In genomic region chr7:30308392-30308791, GRCh38 we compare ENCODE assay signal across 13 cellular contexts. TPM values are rescaled to one million over a fixed set of nuclear protein-coding genes. Genes with fewer than 3 reads are reported as not detected.
DNase-seq lines count a peak whose midpoint lies in the region; ATAC-seq, FAIRE-seq and TF ChIP-seq lines count a peak whose summit lies in the region.
"Had no signal": no experiment of that assay in that cellular context is flagged by ENCODE, and none has a peak within 500 bp of the region (broad histone marks: within the 10 kb centered on the region; RNA-seq: fewer than 3 reads in every experiment).

No MANE protein-coding gene starts in this region.

- no peaks in the 10 kb centered on the region for H3K36me3 ChIP-seq in PC-3 (ENCODE audit: low read depth, low read length)
- H3K36me3 ChIP-seq: cardiac muscle cell, spleen had no signal

- peak; percentile 94 for ATAC-seq in PC-3
- ATAC-seq in GM21576 (IDR thresholded peaks at IDR 0.05; ENCODE audit: unreplicated experiment): no peak

- CTCF ChIA-PET in PC-3 (lab: Charles Lee): no interaction called here

- H3K9me2 ChIP-seq in PC-3 (replicated peaks; ENCODE audit: low read length): no peaks in the 10 kb centered on the region

- H3K4me2 ChIP-seq in PC-3 (ENCODE audit: low read length): peak overlapping the region; percentile 82

- peak overlapping the region; percentile 37 for H3K27ac Mint-ChIP-seq in glutamatergic neuron (ENCODE audit: unreplicated experiment)

- peak overlapping the region; percentile 49 for H3K4me3 ChIP-seq in PC-3 (ENCODE audit: low read length)
- H3K4me3 ChIP-seq: cardiac muscle cell, spleen had no signal

- H4K20me1 ChIP-seq in PC-3 (ENCODE audit: low read length): no peaks in the 10 kb centered on the region

- H3K27me3 Mint-ChIP-seq in glutamatergic neuron (ENCODE audit: unreplicated experiment): no peaks in the 10 kb centered on the region

- H3K4me3 Mint-ChIP-seq in glutamatergic neuron (ENCODE audit: unreplicated experiment): peak overlapping the region; percentile 15
- H3K4me3 Mint-ChIP-seq: neural crest cell had no signal

- intact Hi-C loops in PC-3 (cut with micrococcal nuclease): no loop called here

- no TSS peak for BruUV-seq in PC-3 (replicated peaks; lab: Mats Ljungman, UMichigan)

- peaks cover 2% of the 10 kb centered on the region for H3K9me3 Mint-ChIP-seq in glutamatergic neuron (ENCODE audit: unreplicated experiment)
- H3K9me3 Mint-ChIP-seq: neural crest cell had no signal

- H2AFZ ChIP-seq in PC-3 (ENCODE audit: low read length): no peak overlapping the region

- H3K9ac ChIP-seq in PC-3 (ENCODE audit: low read length): peak overlapping the region; percentile 8; the same call in 1 of the 2 replicates

- H3K79me2 ChIP-seq in PC-3 (ENCODE audit: low read length): peaks cover 91% of the 10 kb centered on the region

- peaks cover 30% of the 10 kb centered on the region for H3K4me1 Mint-ChIP-seq in glutamatergic neuron (ENCODE audit: low read depth, unreplicated experiment)

- peak; percentile 96 for FAIRE-seq in H54 (lab: Jason Lieb, UNC)
- FAIRE-seq: kidney had no signal

- TF ChIP-seq CTCF in PC-3 (conservative IDR thresholded peaks at IDR 0.05; ENCODE audit: low read depth, low read length) (no peak), glutamatergic neuron (IDR thresholded peaks at IDR 0.05; ENCODE audit: partially characterized antibody, unreplicated experiment) (no peak)

- TF ChIP-seq POLR2A in H54 (IDR thresholded peaks at IDR 0.05; ENCODE audit: low read depth, low read length): no peak

- peak overlapping the region; percentile 48 for H3K27ac ChIP-seq in PC-3 (ENCODE audit: low read length)
- H3K27ac ChIP-seq: cardiac muscle cell, spleen had no signal

- H3K27me3 ChIP-seq in PC-3 (ENCODE audit: low read length): no peaks in the 10 kb centered on the region
- H3K27me3 ChIP-seq: cardiac muscle cell, spleen had no signal

- POLR2A ChIA-PET in PC-3 (lab: Charles Lee; ENCODE audit: unreplicated experiment): interaction anchor here (0.7 kb wide), 1 partner anchor 313 kb away, joined by 3 read pairs; no protein-coding TSS in a partner anchor

- no peaks in the 10 kb centered on the region for H3K9me3 ChIP-seq in PC-3 (ENCODE audit: low read length)
- H3K9me3 ChIP-seq: spleen had no signal

- H3K4me1 ChIP-seq in PC-3 (ENCODE audit: insufficient read depth, low read length): peaks cover 32% of the 10 kb centered on the region

- H3K36me3 Mint-ChIP-seq in glutamatergic neuron (ENCODE audit: unreplicated experiment): no peaks in the 10 kb centered on the region

- no peaks in the 10 kb centered on the region for H3F3A ChIP-seq in PC-3 (ENCODE audit: low read length, unreplicated experiment)

- DNase-seq in NCI-H2107 treated with DMSO at 0.1 percent for 48 hours (lab: John Stamatoyannopoulos, UW; ENCODE audit: unreplicated experiment): peak; percentile 19
- DNase-seq in NCI-H2107 (lab: John Stamatoyannopoulos, UW): no peak
- no peak for DNase-seq in H54 (ENCODE audit: insufficient read length, low spot score)
- peak; percentile 80 for DNase-seq in PC-3
- DNase-seq in glutamatergic neuron: no peak
- no peak for DNase-seq in SW480 (ENCODE audit: low spot score)
- DNase-seq in DMS114 treated with DMSO at 0.1 percent for 48 hours (lab: John Stamatoyannopoulos, UW; ENCODE audit: unreplicated experiment): no peak
- DNase-seq: kidney; spleen; stimulated activated CD8-positive, alpha-beta memory T cell treated with anti-CD3 and anti-CD28 coated beads, Interleukin-4, amount 100 ng/mL, for 48 hours had no signal

RNA-seq across cellular contexts. Expression of gene ZNRF2, which starts 24.0 kb away (rescaled TPM):
- total RNA-seq in PC-3 (2014; rRNA removed) (13.1 and 15.8 TPM in 2 replicates), glutamatergic neuron (ENCODE audit: unreplicated experiment) (16.7 TPM)

Comparison
In these comparisons a context has a peak if more than half of its experiments do, and no peak if none do; other contexts are left out.
1. DNase-seq: peak in NCI-H2107 treated with DMSO at 0.1 percent for 48 hours (single experiment) and PC-3 (single experiment); none in NCI-H2107 (single experiment), H54 (single experiment), glutamatergic neuron (single experiment), SW480 (single experiment) and DMS114 treated with DMSO at 0.1 percent for 48 hours (single experiment).